Comparison of ENCODE assay signal across 8 cellular contexts in the genomic region with DNA sequence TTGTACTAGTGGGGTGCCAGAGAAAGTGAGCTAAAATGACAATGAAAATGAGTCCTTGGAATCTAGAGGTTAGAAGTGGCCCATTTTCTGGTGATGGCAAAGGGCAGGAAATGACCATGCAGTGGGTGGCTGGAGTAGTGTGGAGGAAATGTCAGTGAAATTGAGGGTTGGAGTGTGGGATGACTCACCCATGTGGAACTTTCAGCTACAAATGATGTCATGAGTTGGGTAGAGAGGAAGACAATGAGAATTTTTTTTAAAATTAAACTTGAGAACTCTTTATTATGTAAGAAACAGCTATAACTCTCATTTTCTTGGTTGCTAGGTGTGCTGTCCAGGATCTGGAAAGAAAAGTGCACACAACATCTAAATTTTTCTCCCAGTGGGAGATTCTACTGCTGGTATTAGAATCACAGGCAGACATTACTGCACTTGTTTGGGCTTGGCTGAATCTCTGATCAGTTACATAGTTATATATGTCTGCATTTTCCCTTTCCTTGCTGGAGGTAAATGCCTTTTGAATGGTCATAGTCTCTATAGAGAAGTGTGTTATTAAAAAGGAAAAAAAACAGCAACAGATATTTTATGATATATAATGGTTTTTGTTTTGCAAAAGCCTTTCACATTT. TPM values are rescaled to one million over a fixed set of nuclear protein-coding genes. Genes with fewer than 3 reads are reported as not detected.
DNase-seq lines count a peak whose midpoint lies in the region; ATAC-seq and TF ChIP-seq lines count a peak whose summit lies in the region.

No MANE protein-coding gene starts in this region.

- ATAC-seq in lower lobe of right lung (peak; percentile 72 to 75), HG02884 (IDR thresholded peaks at IDR 0.05; ENCODE audit: unreplicated experiment) (no peak)
- ATAC-seq in activated T-cell treated with anti-CD3 and anti-CD28 coated beads, Interleukin-2, amount 50 U/mL, for 4 hours: no peak

- intact Hi-C loops in Calu3 (cut with micrococcal nuclease; ENCODE audit: unreplicated experiment) (no loop called here), lower lobe of right lung (cut with DNase I) (no loop called here)

- CTCF ChIA-PET in Calu3 (lab: Charles Lee): interaction anchor here (1.3 kb wide), 1 partner anchor 222 kb away, joined by 3 read pairs; no protein-coding TSS in a partner anchor

- no peak overlapping the region for H3K4me3 ChIP-seq in adipocyte (ENCODE audit: low read length)
- no peak overlapping the region for H3K4me3 ChIP-seq in lower lobe of right lung

- H3K27me3 Mint-ChIP-seq in Calu3 (ENCODE audit: unreplicated experiment): no peaks in the 10 kb centered on the region
- peaks cover 12% of the 10 kb centered on the region for H3K27me3 Mint-ChIP-seq in activated T-cell treated with anti-CD3 and anti-CD28 coated beads, Interleukin-2, amount 50 U/mL, for 4 hours (ENCODE audit: low read depth)

- H3K27me3 ChIP-seq in adipocyte (replicated peaks; ENCODE audit: control insufficient read depth, insufficient read depth, low read length): no peaks in the 10 kb centered on the region
- H3K27me3 ChIP-seq in lower lobe of right lung (ENCODE audit: low read depth): no peaks in the 10 kb centered on the region

- no peak overlapping the region for H3K27ac ChIP-seq in lower lobe of right lung

- no peak overlapping the region for H3K9ac ChIP-seq in adipocyte (ENCODE audit: low read length)

- no TSS peak for BruUV-seq in Calu3 (replicated peaks; lab: Mats Ljungman, UMichigan)

- H3K9me3 Mint-ChIP-seq in Calu3 (ENCODE audit: low read depth, unreplicated experiment): peaks cover 4% of the 10 kb centered on the region
- H3K9me3 Mint-ChIP-seq in activated T-cell treated with anti-CD3 and anti-CD28 coated beads, Interleukin-2, amount 50 U/mL, for 4 hours: no peaks in the 10 kb centered on the region

- no peak overlapping the region for H3K4me3 Mint-ChIP-seq in Calu3 (ENCODE audit: low read depth, unreplicated experiment)
- no peak overlapping the region for H3K4me3 Mint-ChIP-seq in activated T-cell treated with anti-CD3 and anti-CD28 coated beads, Interleukin-2, amount 50 U/mL, for 4 hours

- peak overlapping the region; percentile 45 for H3K27ac Mint-ChIP-seq in Calu3 (ENCODE audit: unreplicated experiment)

- H3K36me3 ChIP-seq in adipocyte (ENCODE audit: control insufficient read depth, insufficient read depth, low read length, severe bottlenecking) (no peaks in the 10 kb centered on the region), lower lobe of right lung (no peaks in the 10 kb centered on the region)

- H3K4me1 ChIP-seq in adipocyte (ENCODE audit: control insufficient read depth, insufficient read depth, low read length): peaks cover 21% of the 10 kb centered on the region
- H3K4me1 ChIP-seq in lower lobe of right lung: no peaks in the 10 kb centered on the region

- H3K36me3 Mint-ChIP-seq in Calu3 (ENCODE audit: insufficient read depth, unreplicated experiment): peaks cover 6% of the 10 kb centered on the region
- no peaks in the 10 kb centered on the region for H3K36me3 Mint-ChIP-seq in activated T-cell treated with anti-CD3 and anti-CD28 coated beads, Interleukin-2, amount 50 U/mL, for 4 hours (ENCODE audit: insufficient read depth)

- DNase-seq in Calu3 (peak; percentile 68), HK-2 (ENCODE audit: unreplicated experiment) (peak; percentile 66), adipocyte (ENCODE audit: low read depth) (peak; percentile 82), lower lobe of right lung (no peak), hypothalamus (lab: John Stamatoyannopoulos, UW) (no peak), NCI-H1092 (lab: John Stamatoyannopoulos, UW) (no peak)
- DNase-seq in activated T-cell treated with anti-CD3 and anti-CD28 coated beads, Interleukin-2, amount 50 U/mL, for 4 hours: no peak

- H3K4me1 Mint-ChIP-seq in Calu3 (ENCODE audit: low read depth, unreplicated experiment): peaks cover 32% of the 10 kb centered on the region
- H3K4me1 Mint-ChIP-seq in activated T-cell treated with anti-CD3 and anti-CD28 coated beads, Interleukin-2, amount 50 U/mL, for 4 hours (ENCODE audit: low read depth): peaks cover 2% of the 10 kb centered on the region

- TF ChIP-seq CTCF in Calu3 (IDR thresholded peaks at IDR 0.05; ENCODE audit: unreplicated experiment) (no peak), lower lobe of right lung (IDR thresholded peaks at IDR 0.05) (no peak)

- no peaks in the 10 kb centered on the region for H3K9me3 ChIP-seq in adipocyte (ENCODE audit: control insufficient read depth, low read length)
- H3K9me3 ChIP-seq in lower lobe of right lung: no peaks in the 10 kb centered on the region

RNA-seq across cellular contexts. Expression of a gene that starts 56.8 kb away (rescaled TPM):
- total RNA-seq in Calu3 (2022): 72.2 and 85.6 TPM in 2 replicates
- 43.3 TPM for total RNA-seq in lower lobe of right lung
- total RNA-seq in activated T-cell treated with anti-CD3 and anti-CD28 coated beads, Interleukin-2, amount 50 U/mL, for 4 hours: under 1 TPM; 0.16 to 0.30 (median 0.18) TPM

Comparison
In these comparisons a context has a peak if more than half of its experiments do, and no peak if none do; other contexts are left out.
1. DNase-seq: peak in Calu3 (single experiment), HK-2 (single experiment) and adipocyte (single experiment); none in lower lobe of right lung (single experiment), activated T-cell treated with anti-CD3 and anti-CD28 coated beads, Interleukin-2, amount 50 U/mL, for 4 hours (single experiment), hypothalamus (0 of 51) and NCI-H1092 (single experiment).
2. ATAC-seq: peak in lower lobe of right lung (2 of 2); none in HG02884 (single experiment) and activated T-cell treated with anti-CD3 and anti-CD28 coated beads, Interleukin-2, amount 50 U/mL, for 4 hours (0 of 2).
3. RNA of a gene that starts 56.8 kb away (total RNA-seq): 72.2 to 85.6 TPM in Calu3 and 43.3 TPM in lower lobe of right lung (single experiment); 0.16 to 0.30 TPM in activated T-cell treated with anti-CD3 and anti-CD28 coated beads, Interleukin-2, amount 50 U/mL, for 4 hours; every median in the first group is over 10 times any median in the second.